ENCODE assay signal across 8 cellular contexts in the genomic region with DNA sequence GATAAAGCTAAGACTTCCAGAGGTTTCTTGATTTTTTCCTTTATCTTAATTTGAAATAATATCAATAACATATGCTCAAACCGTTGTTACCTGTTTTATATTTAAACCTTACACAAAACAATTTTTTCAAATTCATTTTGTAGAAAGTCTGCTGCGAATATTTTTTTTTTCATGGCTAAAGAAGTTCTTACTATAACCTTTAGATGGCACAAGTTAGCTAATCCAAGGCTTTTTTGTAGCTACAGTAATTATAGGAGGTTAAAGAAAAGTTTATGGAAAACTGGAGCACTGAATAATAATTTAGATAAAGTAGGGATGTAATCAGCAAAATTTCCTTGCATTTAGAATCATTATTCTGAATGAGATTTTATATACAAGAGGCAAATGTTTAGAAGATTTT.
DNase-seq lines count a peak whose midpoint lies in the region; ATAC-seq, FAIRE-seq and TF ChIP-seq lines count a peak whose summit lies in the region.

No MANE protein-coding gene starts in this region.

- H3K79me2 ChIP-seq in endothelial cell of umbilical vein (ENCODE audit: control insufficient read depth, insufficient read depth, low read length): no peaks in the 10 kb centered on the region

- dilution Hi-C loops in endothelial cell of umbilical vein (cut with MboI; ENCODE audit: extremely low pct_ligation_motif_present, low sequenced_read_pairs): no loop called here

- no peak for FAIRE-seq in endothelial cell of umbilical vein (lab: Jason Lieb, UNC)

- no peak overlapping the region for H3K9ac ChIP-seq in endothelial cell of umbilical vein (replicated peaks; ENCODE audit: extremely low read depth, insufficient read depth, low read length)

- peak overlapping the region; percentile 61 for H3K4me2 ChIP-seq in endothelial cell of umbilical vein (ENCODE audit: insufficient read depth, low read length)

- peak overlapping the region; percentile 52 for H3K27ac ChIP-seq in endothelial cell of umbilical vein (ENCODE audit: insufficient read depth, low read depth, low read length)

- H3K4me1 ChIP-seq in endothelial cell of umbilical vein (ENCODE audit: control insufficient read depth, extremely low read depth, insufficient read depth, low read length): peaks cover 15% of the 10 kb centered on the region

- intact Hi-C loops in endothelial cell of umbilical vein (cut with micrococcal nuclease): loop anchor here (1.0 to 2.0 kb wide), 5 partner anchors 53 to 361 kb away; a partner anchor contains a TSS

- no peaks in the 10 kb centered on the region for H3K9me3 ChIP-seq in endothelial cell of umbilical vein (replicated peaks; ENCODE audit: control insufficient read depth, insufficient read depth, low read length)

- no peaks in the 10 kb centered on the region for H3K36me3 ChIP-seq in endothelial cell of umbilical vein (ENCODE audit: control insufficient read depth in 2 of 2, extremely low read depth in 1 of 2, insufficient read depth in 2 of 2, low read length in 2 of 2)

- POLR2A ChIA-PET in endothelial cell of umbilical vein (lab: Charles Lee): interaction anchor here (1.2 to 1.4 kb wide), 2 partner anchors 84 to 87 kb away, joined by 3 to 4 read pairs; no protein-coding TSS in a partner anchor

- CTCF ChIA-PET in endothelial cell of umbilical vein (lab: Charles Lee): interaction anchor here (0.6 to 3.2 kb wide), 55 partner anchors 8 to 412 kb away, joined by 3 to 55 read pairs (median 4); a partner anchor contains a TSS

- no TSS peak for BruUV-seq in endothelial cell of umbilical vein (replicated peaks; lab: Mats Ljungman, UMichigan)

- TF ChIP-seq CTCF in endothelial cell of umbilical vein (IDR thresholded peaks at IDR 0.05; ENCODE audit: extremely low read depth in 1 of 2, insufficient read depth in 1 of 2, low read depth in 1 of 2, low read length in 2 of 2): peak; percentile 32 to 35
- peak; percentile 59 for TF ChIP-seq CTCF in retinal pigment epithelial cell (conservative IDR thresholded peaks at IDR 0.05; ENCODE audit: low read depth, low read length)

- ATAC-seq in HG02970 (IDR thresholded peaks at IDR 0.05; ENCODE audit: low FRiP score, unreplicated experiment) (no peak), GM21381 (IDR thresholded peaks at IDR 0.05; ENCODE audit: unreplicated experiment) (no peak)

- no peak for TF ChIP-seq POLR2A in endothelial cell of umbilical vein (IDR thresholded peaks at IDR 0.05; ENCODE audit: low read depth, low read length)

- no peak overlapping the region for H2AFZ ChIP-seq in endothelial cell of umbilical vein (ENCODE audit: low read depth, low read length)

- DNase-seq in NCI-H1436 (lab: John Stamatoyannopoulos, UW) (peak; percentile 8), NCI-H1436 treated with DMSO at 0.1 percent for 48 hours (lab: John Stamatoyannopoulos, UW) (no peak), NCI-H524 treated with DMSO at 0.1 percent for 48 hours (lab: John Stamatoyannopoulos, UW) (peak; percentile 9), endothelial cell of umbilical vein (ENCODE audit: low read depth, low spot score) (peak; percentile 66), retinal pigment epithelial cell (ENCODE audit: low read depth) (no peak), SKM-1 (lab: John Stamatoyannopoulos, UW; ENCODE audit: unreplicated experiment) (no peak)

- H3K4me3 ChIP-seq in endothelial cell of umbilical vein (replicated peaks in 1 of 3; ENCODE audit: insufficient read depth in 1 of 3, low read depth in 1 of 3, low read length in 3 of 3) (no peak overlapping the region), retinal pigment epithelial cell (ENCODE audit: low read length) (no peak overlapping the region)

- H3K9me1 ChIP-seq in endothelial cell of umbilical vein (replicated peaks; ENCODE audit: control insufficient read depth, extremely low read depth, insufficient read depth, low read length): no peaks in the 10 kb centered on the region

- H3K27me3 ChIP-seq in endothelial cell of umbilical vein (ENCODE audit: control insufficient read depth in 2 of 2, insufficient read depth in 2 of 2, low read length in 2 of 2): no peaks in the 10 kb centered on the region

- no peaks in the 10 kb centered on the region for H4K20me1 ChIP-seq in endothelial cell of umbilical vein (replicated peaks; ENCODE audit: control insufficient read depth, extremely low read depth, insufficient read depth, low read length)

TF ChIP-seq in endothelial cell of umbilical vein, 7 proteins besides CTCF, POLR2A, EP300 and RAD21:
- no peak for TF ChIP-seq MYC (IDR thresholded peaks at IDR 0.05; ENCODE audit: low read depth, low read length)
- TF ChIP-seq, protein P1, sequence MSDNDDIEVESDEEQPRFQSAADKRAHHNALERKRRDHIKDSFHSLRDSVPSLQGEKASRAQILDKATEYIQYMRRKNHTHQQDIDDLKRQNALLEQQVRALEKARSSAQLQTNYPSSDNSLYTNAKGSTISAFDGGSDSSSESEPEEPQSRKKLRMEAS (IDR thresholded peaks at IDR 0.05; ENCODE audit: insufficient read depth, insufficient read length): no peak
- no peak for TF ChIP-seq JUN (IDR thresholded peaks at IDR 0.05; ENCODE audit: borderline replicate concordance, insufficient read depth, insufficient read length, low read depth)
- TF ChIP-seq FOS (IDR thresholded peaks at IDR 0.05; ENCODE audit: borderline replicate concordance, insufficient read depth, low read length): no peak
- TF ChIP-seq EZH2 (IDR thresholded peaks at IDR 0.05; ENCODE audit: borderline replicate concordance, low read depth, low read length, severe bottlenecking): no peak
- no peak for TF ChIP-seq GATA2 (IDR thresholded peaks at IDR 0.05; ENCODE audit: insufficient read depth, insufficient read length, low read depth, low read length)
- no peak for TF ChIP-seq POLR2AphosphoS5 (IDR thresholded peaks at IDR 0.05; ENCODE audit: insufficient read depth, low read depth, low read length)

Comparison
In these comparisons a context has a peak if more than half of its experiments do, and no peak if none do; other contexts are left out.
1. DNase-seq: peak in NCI-H1436 (single experiment), NCI-H524 treated with DMSO at 0.1 percent for 48 hours (single experiment) and endothelial cell of umbilical vein (single experiment); none in NCI-H1436 treated with DMSO at 0.1 percent for 48 hours (single experiment), retinal pigment epithelial cell (single experiment) and SKM-1 (single experiment).